ENCODE assay signal across 8 cellular contexts in the genomic region with DNA sequence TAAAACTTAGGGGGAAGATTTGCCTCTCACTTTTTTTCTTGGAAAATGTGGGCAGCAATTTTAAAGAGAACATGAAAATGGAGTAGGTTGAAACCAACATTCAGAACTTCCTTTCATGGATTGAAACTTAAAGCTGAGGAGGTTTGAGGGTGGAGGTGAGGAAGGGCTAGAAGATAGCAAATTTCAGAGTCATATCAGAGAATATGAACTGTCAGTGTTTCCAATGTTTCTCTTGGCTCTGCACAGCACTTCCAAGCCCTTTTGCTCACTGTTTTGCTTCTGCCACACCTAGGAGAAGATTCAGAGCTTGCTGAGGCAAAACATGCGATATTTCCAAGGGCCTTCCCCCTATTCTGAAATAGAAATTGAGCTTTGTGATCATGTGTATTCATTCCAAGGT.
DNase-seq lines count a peak whose midpoint lies in the region; ATAC-seq and TF ChIP-seq lines count a peak whose summit lies in the region.

No MANE protein-coding gene starts in this region.

- peak in 1 of 2 donors; percentile 33 for TF ChIP-seq POLR2A in tibial nerve (IDR thresholded peaks at IDR 0.05)

- no peaks in the 10 kb centered on the region for H3K27me3 ChIP-seq in tibial nerve

- no peaks in the 10 kb centered on the region for H3K9me3 ChIP-seq in tibial nerve

- H3K27me3 Mint-ChIP-seq in T-helper 2 cell treated with Interferon-gamma antibody and Interleukin-4, amounts not matched to agents 5 μg/mL and 100 μg/mL, for 36 hours (ENCODE audit: low read depth) = peaks cover 16% of the 10 kb centered on the region

- H3K4me1 ChIP-seq in tibial nerve = peaks cover 0 to 60% (median 21%) of the 10 kb centered on the region in 4 donors

- peak overlapping the region; percentile 82 for H3K27ac ChIP-seq in cingulate gyrus (ENCODE audit: low read depth, low read length)
- H3K27ac ChIP-seq in tibial nerve = peak overlapping the region; percentile 93 to 99 (median 98)

- peak overlapping the region; percentile 54 to 79 (median 72) for H3K4me3 ChIP-seq in tibial nerve

- ATAC-seq in GM18868 (IDR thresholded peaks at IDR 0.05; ENCODE audit: unreplicated experiment) = no peak

- H3K4me3 Mint-ChIP-seq in T-helper 2 cell treated with Interferon-gamma antibody and Interleukin-4, amounts not matched to agents 5 μg/mL and 100 μg/mL, for 36 hours = peak overlapping the region; percentile 45

- TF ChIP-seq CTCF in tibial nerve (IDR thresholded peaks at IDR 0.05) = no peak

- peak; percentile 18 to 75 for TF ChIP-seq EP300 in tibial nerve (IDR thresholded peaks at IDR 0.05)

- H3K36me3 Mint-ChIP-seq in T-helper 2 cell treated with Interferon-gamma antibody and Interleukin-4, amounts not matched to agents 5 μg/mL and 100 μg/mL, for 36 hours (ENCODE audit: low read depth) = peaks cover 2% of the 10 kb centered on the region

- 12 to 15% methylated on average over 1 of the region's 1 CpG for WGBS in tibial nerve, 2 donors

- peaks cover 26% of the 10 kb centered on the region for H3K4me1 Mint-ChIP-seq in T-helper 2 cell treated with Interferon-gamma antibody and Interleukin-4, amounts not matched to agents 5 μg/mL and 100 μg/mL, for 36 hours (ENCODE audit: low read depth)

- no peaks in the 10 kb centered on the region for H3K9me3 Mint-ChIP-seq in T-helper 2 cell treated with Interferon-gamma antibody and Interleukin-4, amounts not matched to agents 5 μg/mL and 100 μg/mL, for 36 hours

- H3K27ac Mint-ChIP-seq in T-helper 2 cell treated with Interferon-gamma antibody and Interleukin-4, amounts not matched to agents 5 μg/mL and 100 μg/mL, for 36 hours = peak overlapping the region; percentile 73

- H3K36me3 ChIP-seq in tibial nerve = no peaks in the 10 kb centered on the region

- peak; percentile 44 for DNase-seq in T-helper 2 cell treated with Interferon-gamma antibody and Interleukin-4, amounts not matched to agents 5 μg/mL and 100 μg/mL, for 36 hours (ENCODE audit: low spot score)
- no peak for DNase-seq in T-helper 2 cell
- DNase-seq in lung microvascular endothelial cell (ENCODE audit: low read depth in 2 of 2) = peak; percentile 46 to 76
- DNase-seq in tibial nerve (ENCODE audit: low spot score in 2 of 2) = no peak
- no peak for DNase-seq in RKO (ENCODE audit: low spot score)
- DNase-seq in GF-D8 (lab: John Stamatoyannopoulos, UW) = no peak

Comparison
In these comparisons a context has a peak if more than half of its experiments do, and no peak if none do; other contexts are left out.
1. DNase-seq: peak in T-helper 2 cell treated with Interferon-gamma antibody and Interleukin-4, amounts not matched to agents 5 μg/mL and 100 μg/mL, for 36 hours (single experiment) and lung microvascular endothelial cell (2 of 2); none in T-helper 2 cell (0 of 5), tibial nerve (0 of 2), RKO (single experiment) and GF-D8 (single experiment).